Comparison of ENCODE assay signal across 8 cellular contexts in genomic region chr14:55271572-55272414, GRCh38. TPM values are rescaled to one million over a fixed set of nuclear protein-coding genes. Genes with fewer than 3 reads are reported as not detected.
DNase-seq lines count a peak whose midpoint lies in the region; ATAC-seq and TF ChIP-seq lines count a peak whose summit lies in the region.

No MANE protein-coding gene starts in this region.

- no peaks in the 10 kb centered on the region for H3K9me3 ChIP-seq in BLaER1
- no peaks in the 10 kb centered on the region for H3K9me3 ChIP-seq in ectodermal cell (ENCODE audit: control insufficient read depth, low read length)
- H3K9me3 ChIP-seq in lung (ENCODE audit: control insufficient read depth in 2 of 2, insufficient read depth in 1 of 2, low read length in 1 of 2): no peaks in the 10 kb centered on the region

- peaks cover 28% of the 10 kb centered on the region for H3K4me1 ChIP-seq in BLaER1
- no peaks in the 10 kb centered on the region for H3K4me1 ChIP-seq in ectodermal cell (ENCODE audit: control insufficient read depth, insufficient read depth, low read length)
- H3K4me1 ChIP-seq in lung (ENCODE audit: control insufficient read depth in 2 of 2, insufficient read depth in 2 of 2, low read length in 2 of 2): peaks cover 2 to 5% of the 10 kb centered on the region in 2 donors

- peak; percentile 21 for ATAC-seq in GM19043 (IDR thresholded peaks at IDR 0.05; ENCODE audit: low read depth, unreplicated experiment)
- ATAC-seq in HG03342 (IDR thresholded peaks at IDR 0.05; ENCODE audit: unreplicated experiment): peak; percentile 52
- ATAC-seq in lung (ENCODE audit: insufficient read depth, low FRiP score): peak; percentile 1

- H3K27ac Mint-ChIP-seq in activated CD4-positive, alpha-beta memory T cell treated with anti-CD3 and anti-CD28 coated beads, Interleukin-2, amount 10 ng/mL, durations not matched to agents 7 days and 5 days: peak overlapping the region; percentile 90

- H3K4me3 Mint-ChIP-seq in activated CD4-positive, alpha-beta memory T cell treated with anti-CD3 and anti-CD28 coated beads, Interleukin-2, amount 10 ng/mL, durations not matched to agents 7 days and 5 days: peak overlapping the region; percentile 92

- peaks cover 47% of the 10 kb centered on the region for H3K4me1 Mint-ChIP-seq in activated CD4-positive, alpha-beta memory T cell treated with anti-CD3 and anti-CD28 coated beads, Interleukin-2, amount 10 ng/mL, durations not matched to agents 7 days and 5 days

- peak overlapping the region; percentile 89 for H3K4me2 ChIP-seq in BLaER1

- H3K27ac ChIP-seq in BLaER1 (peak overlapping the region; percentile 92), ectodermal cell (ENCODE audit: insufficient read depth, low read depth, low read length, poor library complexity, severe bottlenecking) (no peak overlapping the region), lung (ENCODE audit: low read depth in 1 of 2, low read length in 1 of 2) (peak overlapping the region; percentile 92 to 99)

- peaks cover 49% of the 10 kb centered on the region for H4K20me1 ChIP-seq in BLaER1

- CTCF ChIA-PET in activated CD4-positive, alpha-beta memory T cell treated with anti-CD3 and anti-CD28 coated beads, Interleukin-2, amount 10 ng/mL, durations not matched to agents 7 days and 5 days (lab: Charles Lee): interaction anchor here (0.7 to 9.9 kb wide), 20 partner anchors 10 to 390 kb away, joined by 3 to 184 read pairs (median 6); partner anchors contain the start of gene DLGAP5

- H3K9me3 Mint-ChIP-seq in activated CD4-positive, alpha-beta memory T cell treated with anti-CD3 and anti-CD28 coated beads, Interleukin-2, amount 10 ng/mL, durations not matched to agents 7 days and 5 days: no peaks in the 10 kb centered on the region

- H3K27me3 ChIP-seq in BLaER1: no peaks in the 10 kb centered on the region
- H3K27me3 ChIP-seq in ectodermal cell (ENCODE audit: control insufficient read depth, insufficient read depth, low read length, poor library complexity, severe bottlenecking): peaks cover 5% of the 10 kb centered on the region
- no peaks in the 10 kb centered on the region for H3K27me3 ChIP-seq in lung (ENCODE audit: control insufficient read depth, insufficient read depth)

- peaks cover 9% of the 10 kb centered on the region for H3K36me3 Mint-ChIP-seq in activated CD4-positive, alpha-beta memory T cell treated with anti-CD3 and anti-CD28 coated beads, Interleukin-2, amount 10 ng/mL, durations not matched to agents 7 days and 5 days (ENCODE audit: low read depth)

- POLR2A ChIA-PET in activated CD4-positive, alpha-beta memory T cell treated with anti-CD3 and anti-CD28 coated beads, Interleukin-2, amount 10 ng/mL, durations not matched to agents 7 days and 5 days (lab: Charles Lee): interaction anchor here (0.7 to 3.8 kb wide), 11 partner anchors 17 to 245 kb away, joined by 3 to 38 read pairs (median 5); partner anchors contain the start of genes SOCS4 and WDHD1

- peaks cover 3% of the 10 kb centered on the region; the same call in 1 of the 2 replicates for H3K36me3 ChIP-seq in BLaER1
- no peaks in the 10 kb centered on the region for H3K36me3 ChIP-seq in ectodermal cell (ENCODE audit: control insufficient read depth, insufficient read depth, low read length)
- H3K36me3 ChIP-seq in lung (ENCODE audit: control insufficient read depth in 2 of 2, insufficient read depth in 2 of 2, low read length in 2 of 2): no peaks in the 10 kb centered on the region

- no peaks in the 10 kb centered on the region for H3K27me3 Mint-ChIP-seq in activated CD4-positive, alpha-beta memory T cell treated with anti-CD3 and anti-CD28 coated beads, Interleukin-2, amount 10 ng/mL, durations not matched to agents 7 days and 5 days

- H3K4me3 ChIP-seq in BLaER1: peak overlapping the region; percentile 97
- peak overlapping the region; percentile 95 for H3K4me3 ChIP-seq in ectodermal cell (ENCODE audit: insufficient read depth, low read depth, low read length)
- H3K4me3 ChIP-seq in lung: peak overlapping the region; percentile 97

- DNase-seq in NCI-H526 treated with DMSO at 0.1 percent for 48 hours (lab: John Stamatoyannopoulos, UW): peak; percentile 49
- DNase-seq in activated CD4-positive, alpha-beta memory T cell treated with anti-CD3 and anti-CD28 coated beads, Interleukin-2, amount 10 ng/mL, durations not matched to agents 7 days and 5 days: peak; percentile 72
- peak; percentile 68 for DNase-seq in lung (ENCODE audit: low spot score)
- DNase-seq in stimulated activated CD4-positive, alpha-beta T cell treated with anti-CD3 and anti-CD28 coated beads, TNF-alpha, amount 100 ng/mL, for 24 hours (ENCODE audit: low read depth in 3 of 3): peak; percentile 15 to 45 (median 22)

- TF ChIP-seq CTCF in lung (IDR thresholded peaks at IDR 0.05; ENCODE audit: control extremely low read depth, extremely low read depth): no peak

- peak overlapping the region; percentile 95 for H3K9ac ChIP-seq in BLaER1

- WGBS in ectodermal cell, 2 experiments: 2% methylated on average over 82 of the region's 82 CpGs
- 0 to 1% methylated on average over 43 to 82 of the region's 82 CpGs for WGBS in lung, 2 donors

RNA-seq across cellular contexts. Expression of gene FBXO34, which starts 0.6 kb away (rescaled TPM):
- 10 to 100 TPM; 25.1 to 25.5 TPM for total RNA-seq in activated CD4-positive, alpha-beta memory T cell treated with anti-CD3 and anti-CD28 coated beads, Interleukin-2, amount 10 ng/mL, durations not matched to agents 7 days and 5 days
- 13.5 TPM for polyA plus RNA-seq in ectodermal cell (2013, experiment 1 of 4)
- polyA plus RNA-seq in ectodermal cell (2013, experiment 2 of 4): 11.8 TPM
- polyA plus RNA-seq in ectodermal cell (2013, experiment 3 of 4): 11.6 TPM
- polyA plus RNA-seq in ectodermal cell (2013, experiment 4 of 4): 12.2 TPM
- 10 to 100 TPM; 28.1 to 59.4 TPM for total RNA-seq in lung
- 10 to 100 TPM; 14.0 to 16.3 TPM for polyA plus RNA-seq in lung

Comparison
In these comparisons a context has a peak if more than half of its experiments do, and no peak if none do; other contexts are left out.
1. ATAC-seq: peak in every context shown above with its lines; median percentile 52 in HG03342; 21 in GM19043; 1 in lung.
2. DNase-seq: peak in every context shown above with its lines; median percentile 72 in activated CD4-positive, alpha-beta memory T cell treated with anti-CD3 and anti-CD28 coated beads, Interleukin-2, amount 10 ng/mL, durations not matched to agents 7 days and 5 days; 68 in lung; 49 in NCI-H526 treated with DMSO at 0.1 percent for 48 hours; 22 in stimulated activated CD4-positive, alpha-beta T cell treated with anti-CD3 and anti-CD28 coated beads, TNF-alpha, amount 100 ng/mL, for 24 hours.